ENCODE assay signal across 8 cellular contexts in genomic region chr17:78933025-78933958, GRCh38. TPM values are rescaled to one million over a fixed set of nuclear protein-coding genes. Genes with fewer than 3 reads are reported as not detected.
DNase-seq lines count a peak whose midpoint lies in the region; ATAC-seq and TF ChIP-seq lines count a peak whose summit lies in the region.

No MANE protein-coding gene starts in this region.

- no peaks in the 10 kb centered on the region for H3K27me3 ChIP-seq in neural cell (ENCODE audit: insufficient read depth, low read depth, low read length)
- H3K27me3 ChIP-seq in aorta (ENCODE audit: control insufficient read depth in 1 of 2, insufficient read depth in 2 of 2, low read length in 1 of 2) = no peaks in the 10 kb centered on the region

- ATAC-seq in aorta (ENCODE audit: low FRiP score) = peak; percentile 75
- no peak for ATAC-seq in GM21381 (IDR thresholded peaks at IDR 0.05; ENCODE audit: unreplicated experiment)
- no peak for ATAC-seq in GM19452 (IDR thresholded peaks at IDR 0.05; ENCODE audit: unreplicated experiment)

- POLR2A ChIA-PET in activated CD4-positive, alpha-beta memory T cell treated with anti-CD3 and anti-CD28 coated beads, Interleukin-2, amount 10 ng/mL, durations not matched to agents 7 days and 5 days (lab: Charles Lee) = interaction anchor here (1.2 kb wide), 1 partner anchor 17 kb away, joined by 5 read pairs; no protein-coding TSS in a partner anchor

- TF ChIP-seq RAD21 in neural cell (conservative IDR thresholded peaks at IDR 0.05) = no peak

- H3K9me3 ChIP-seq in neural cell (ENCODE audit: low read length) (no peaks in the 10 kb centered on the region), aorta (ENCODE audit: control insufficient read depth, low read length) (no peaks in the 10 kb centered on the region)

- H3K27me3 Mint-ChIP-seq in activated CD4-positive, alpha-beta memory T cell treated with anti-CD3 and anti-CD28 coated beads, Interleukin-2, amount 10 ng/mL, durations not matched to agents 7 days and 5 days = peaks cover 6% of the 10 kb centered on the region

- no peak overlapping the region for H3K4me3 Mint-ChIP-seq in activated CD4-positive, alpha-beta memory T cell treated with anti-CD3 and anti-CD28 coated beads, Interleukin-2, amount 10 ng/mL, durations not matched to agents 7 days and 5 days

- H3K4me2 ChIP-seq in neural cell (ENCODE audit: low read length) = no peak overlapping the region

- DNase-seq in GM12865 (ENCODE audit: low read depth) = peak; percentile 85
- peak; percentile 14 for DNase-seq in NAMALWA (ENCODE audit: low spot score)
- peak; percentile 83 for DNase-seq in activated CD4-positive, alpha-beta memory T cell treated with anti-CD3 and anti-CD28 coated beads, Interleukin-2, amount 10 ng/mL, durations not matched to agents 7 days and 5 days
- DNase-seq in epithelial cell of prostate (ENCODE audit: low read depth, low spot score) = peak; percentile 92
- DNase-seq in aorta = peak; percentile 89 to 90

- 49 to 51% methylated on average over 18 of the region's 18 CpGs for WGBS in aorta, 2 donors

- no peaks in the 10 kb centered on the region for H3K9me3 Mint-ChIP-seq in activated CD4-positive, alpha-beta memory T cell treated with anti-CD3 and anti-CD28 coated beads, Interleukin-2, amount 10 ng/mL, durations not matched to agents 7 days and 5 days

- H4K20me1 ChIP-seq in neural cell (ENCODE audit: insufficient read depth) = no peaks in the 10 kb centered on the region

- no peak for TF ChIP-seq CTCF in GM12865 (IDR thresholded peaks at IDR 0.05; ENCODE audit: insufficient read depth, low read depth, low read length, missing control alignments)
- no peak for TF ChIP-seq CTCF in neural cell (IDR thresholded peaks at IDR 0.05; ENCODE audit: poor library complexity, severe bottlenecking)

- H3F3A ChIP-seq in neural cell (ENCODE audit: insufficient read depth, low read length, poor library complexity, severe bottlenecking) = no peaks in the 10 kb centered on the region

- peak overlapping the region; percentile 92 for H3K27ac ChIP-seq in epithelial cell of prostate
- peak overlapping the region; percentile 23 for H3K27ac ChIP-seq in neural cell (ENCODE audit: low read length)
- H3K27ac ChIP-seq in aorta (ENCODE audit: low read depth in 1 of 2, low read length in 2 of 2) = peak overlapping the region; percentile 76 to 92

- H3K9ac ChIP-seq in neural cell (ENCODE audit: low read length) = no peak overlapping the region

- peak overlapping the region; percentile 76 for H3K27ac Mint-ChIP-seq in activated CD4-positive, alpha-beta memory T cell treated with anti-CD3 and anti-CD28 coated beads, Interleukin-2, amount 10 ng/mL, durations not matched to agents 7 days and 5 days

- no peaks in the 10 kb centered on the region for H3K36me3 Mint-ChIP-seq in activated CD4-positive, alpha-beta memory T cell treated with anti-CD3 and anti-CD28 coated beads, Interleukin-2, amount 10 ng/mL, durations not matched to agents 7 days and 5 days (ENCODE audit: low read depth)

- peaks cover 29% of the 10 kb centered on the region for H3K4me1 Mint-ChIP-seq in activated CD4-positive, alpha-beta memory T cell treated with anti-CD3 and anti-CD28 coated beads, Interleukin-2, amount 10 ng/mL, durations not matched to agents 7 days and 5 days

- CTCF ChIA-PET in activated CD4-positive, alpha-beta memory T cell treated with anti-CD3 and anti-CD28 coated beads, Interleukin-2, amount 10 ng/mL, durations not matched to agents 7 days and 5 days (lab: Charles Lee) = interaction anchor here (1.0 to 1.5 kb wide), 2 partner anchors 38 to 67 kb away, joined by 3 read pairs; no protein-coding TSS in a partner anchor

- H3K36me3 ChIP-seq in neural cell (ENCODE audit: insufficient read depth, low read length) = no peaks in the 10 kb centered on the region
- H3K36me3 ChIP-seq in aorta (ENCODE audit: control insufficient read depth in 1 of 2, insufficient read depth in 2 of 2, low read length in 1 of 2) = no peaks in the 10 kb centered on the region

- H3K9me2 ChIP-seq in neural cell (ENCODE audit: insufficient read depth, low read length) = no peaks in the 10 kb centered on the region

- no peak overlapping the region for H3K4me3 ChIP-seq in GM12865 (ENCODE audit: low read depth, low read length)
- no peak overlapping the region for H3K4me3 ChIP-seq in neural cell (ENCODE audit: low read length)
- H3K4me3 ChIP-seq in aorta (ENCODE audit: low read length in 2 of 2) = no peak overlapping the region

- H3K79me2 ChIP-seq in neural cell (replicated peaks; ENCODE audit: insufficient read depth, low read length) = no peaks in the 10 kb centered on the region

- TF ChIP-seq EP300 in neural cell (conservative IDR thresholded peaks at IDR 0.05; ENCODE audit: poor library complexity, severe bottlenecking) = no peak

- H2AFZ ChIP-seq in neural cell (ENCODE audit: low read depth, low read length) = no peak overlapping the region

- intact Hi-C loops in aorta (cut with DNase I) = no loop called here

- no peaks in the 10 kb centered on the region for H3K4me1 ChIP-seq in aorta (ENCODE audit: control insufficient read depth in 1 of 2, insufficient read depth in 2 of 2, low read length in 2 of 2)

TF ChIP-seq in neural cell, 6 proteins besides CTCF, POLR2A, EP300 and RAD21:
- TF ChIP-seq EZH2 (IDR thresholded peaks at IDR 0.05; ENCODE audit: borderline replicate concordance, insufficient read depth, low read length, poor library complexity, severe bottlenecking) (no peak), REST (IDR thresholded peaks at IDR 0.05; ENCODE audit: borderline replicate concordance) (no peak), MXI1 (conservative IDR thresholded peaks at IDR 0.05; ENCODE audit: poor library complexity, severe bottlenecking) (no peak), POLR2AphosphoS5 (IDR thresholded peaks at IDR 0.05) (no peak), SMC3 (conservative IDR thresholded peaks at IDR 0.05; ENCODE audit: poor library complexity) (no peak), TAF1 (IDR thresholded peaks at IDR 0.05; ENCODE audit: low read depth) (no peak)

RNA-seq across cellular contexts. Expression of gene TIMP2, which starts 8.1 kb away (rescaled TPM):
- total RNA-seq in activated CD4-positive, alpha-beta memory T cell treated with anti-CD3 and anti-CD28 coated beads, Interleukin-2, amount 10 ng/mL, durations not matched to agents 7 days and 5 days = 1 to 10 TPM; 3.3 TPM
- polyA plus RNA-seq in neural cell (25.6 and 26.7 TPM in 2 replicates), aorta (100 to 1,000 TPM; 203 to 497 TPM)
- polyA minus RNA-seq in neural cell = 31.7 and 44.1 TPM in 2 replicates
- 100 to 1,000 TPM; 657 to 732 TPM for total RNA-seq in aorta

RNA-seq across cellular contexts. Expression of gene CEP295NL, which starts 30.3 kb away (rescaled TPM):
- not detected for total RNA-seq in activated CD4-positive, alpha-beta memory T cell treated with anti-CD3 and anti-CD28 coated beads, Interleukin-2, amount 10 ng/mL, durations not matched to agents 7 days and 5 days
- not detected in 2 replicates for polyA plus RNA-seq in neural cell
- polyA minus RNA-seq in neural cell = 0.97 and 2.5 TPM in 2 replicates
- 10 to 100 TPM; 10.1 to 13.9 TPM for total RNA-seq in aorta
- under 1 TPM; 0.25 to 0.82 TPM for polyA plus RNA-seq in aorta

RNA-seq across cellular contexts. Expression of gene LGALS3BP, which starts 46.4 kb away (rescaled TPM):
- total RNA-seq in activated CD4-positive, alpha-beta memory T cell treated with anti-CD3 and anti-CD28 coated beads, Interleukin-2, amount 10 ng/mL, durations not matched to agents 7 days and 5 days = 100 to 1,000 TPM; 209 to 219 TPM
- polyA plus RNA-seq in neural cell (5.4 and 14.7 TPM in 2 replicates), aorta (100 to 1,000 TPM in 1 of 2 donors, 10 to 100 TPM in 1; 70.7 to 174 TPM)
- polyA minus RNA-seq in neural cell = 6.6 and 7.5 TPM in 2 replicates
- total RNA-seq in aorta = 100 to 1,000 TPM; 110 to 156 TPM

Comparison
In these comparisons a context has a peak if more than half of its experiments do, and no peak if none do; other contexts are left out.
1. DNase-seq: peak in every context shown above with its lines; median percentile 92 in epithelial cell of prostate; 90 in aorta; 85 in GM12865; 83 in activated CD4-positive, alpha-beta memory T cell treated with anti-CD3 and anti-CD28 coated beads, Interleukin-2, amount 10 ng/mL, durations not matched to agents 7 days and 5 days; 14 in NAMALWA.
2. H3K27ac ChIP-seq: peak in every context shown above with its lines; median percentile 92 in epithelial cell of prostate; 84 in aorta; 23 in neural cell.
3. RNA of gene TIMP2, which starts 8.1 kb away (total RNA-seq): 657 to 732 TPM in aorta; 3.3 TPM in activated CD4-positive, alpha-beta memory T cell treated with anti-CD3 and anti-CD28 coated beads, Interleukin-2, amount 10 ng/mL, durations not matched to agents 7 days and 5 days; every median in the first group is over 100 times any median in the second.
4. RNA of gene CEP295NL, which starts 30.3 kb away (total RNA-seq): 10.1 to 13.9 TPM in aorta; not detected in activated CD4-positive, alpha-beta memory T cell treated with anti-CD3 and anti-CD28 coated beads, Interleukin-2, amount 10 ng/mL, durations not matched to agents 7 days and 5 days; every median in the first group is over 4 times any median in the second.